2 cellular contexts compared by ENCODE assay signal in genomic region chr7:100673942-100674431, GRCh38.
TF ChIP-seq lines count a peak whose summit lies in the region.

No MANE protein-coding gene starts in this region.

TF ChIP-seq in WTC11, 78 proteins besides CTCF, POLR2A, EP300 and RAD21:
- TF ChIP-seq IRF1 (CRISPR knock-in tag; IDR thresholded peaks at IDR 0.05) = no peak
- TF ChIP-seq FOXK1 (CRISPR knock-in tag; IDR thresholded peaks at IDR 0.05) = 0 out of 2 replicates have a peak, but pooled peaks have one; percentile 11
- TF ChIP-seq TEAD1 (CRISPR knock-in tag; IDR thresholded peaks at IDR 0.05) = no peak; the same call in 1 of the 2 replicates
- no peak for TF ChIP-seq MLX (CRISPR knock-in tag; IDR thresholded peaks at IDR 0.05)

TF ChIP-seq in H1, 55 proteins besides CTCF, POLR2A, EP300 and RAD21:
- TF ChIP-seq SIN3A (conservative IDR thresholded peaks at IDR 0.05 in 1 of 2, IDR thresholded peaks at IDR 0.05 in 1 of 2; ENCODE audit: low read depth in 1 of 2, low read length in 2 of 2) (peak in 1 of 2 experiments; percentile 5; a peak in 1 of 4 replicates), RBBP5 (IDR thresholded peaks at IDR 0.05; ENCODE audit: borderline replicate concordance, low read depth, low read length) (peak; percentile 42; the same call in 1 of the 2 replicates), KDM4A (IDR thresholded peaks at IDR 0.05; ENCODE audit: low read depth, low read length, severe bottlenecking) (peak; percentile 63), PHF8 (conservative IDR thresholded peaks at IDR 0.05; ENCODE audit: low read depth, low read length) (0 out of 2 replicates have a peak, but pooled peaks have one; percentile 62), EZH2 (IDR thresholded peaks at IDR 0.05; ENCODE audit: low read depth, low read length, severe bottlenecking) (no peak)
